Comparison of ENCODE assay signal across 9 cellular contexts in genomic region chr1:46615088-46615487, GRCh38. TPM values are rescaled to one million over a fixed set of nuclear protein-coding genes. Genes with fewer than 3 reads are reported as not detected.
DNase-seq lines count a peak whose midpoint lies in the region; ATAC-seq, FAIRE-seq and TF ChIP-seq lines count a peak whose summit lies in the region.
"Had no signal": no experiment of that assay in that cellular context is flagged by ENCODE, and none has a peak within 500 bp of the region (broad histone marks: within the 10 kb centered on the region; RNA-seq: fewer than 3 reads in every experiment).

No MANE protein-coding gene starts in this region.

- no peak for DNase-seq in activated CD8-positive, alpha-beta memory T cell treated with anti-CD3 and anti-CD28 coated beads, Interleukin-2, amount 10 ng/mL, durations not matched to agents 7 days and 5 days
- DNase-seq in activated CD8-positive, alpha-beta memory T cell treated with anti-CD3 and anti-CD28 coated beads for 24 hours: no peak
- no peak for DNase-seq in activated T-helper 2 cell treated with anti-CD3 and anti-CD28 coated beads, Interferon-gamma antibody, Interleukin-2, Interleukin-4, amounts not matched to agents 10 μg/mL and 5 μg/mL and 100 μg/mL, durations not matched to agents 14 hours and 24 hours and 36 hours (ENCODE audit: low spot score)
- DNase-seq in keratinocyte (ENCODE audit: low read depth, low spot score): no peak
- DNase-seq in activated effector memory CD4-positive, alpha-beta T cell treated with anti-CD3 and anti-CD28 coated beads, Interleukin-2, amount 50 U/mL, for 16 hours: no peak
- no peak for DNase-seq in GOT3 (lab: John Stamatoyannopoulos, UW)
- DNase-seq: NCI-H69 had no signal

- H3K4me1 Mint-ChIP-seq in activated CD8-positive, alpha-beta memory T cell treated with anti-CD3 and anti-CD28 coated beads, Interleukin-2, amount 10 ng/mL, durations not matched to agents 7 days and 5 days: peaks cover 61% of the 10 kb centered on the region
- peaks cover 73% of the 10 kb centered on the region for H3K4me1 Mint-ChIP-seq in activated T-helper 2 cell treated with anti-CD3 and anti-CD28 coated beads, Interferon-gamma antibody, Interleukin-2, Interleukin-4, amounts not matched to agents 10 μg/mL and 5 μg/mL and 100 μg/mL, durations not matched to agents 14 hours and 24 hours and 36 hours (ENCODE audit: low read depth)

- H3K9ac ChIP-seq in keratinocyte (ENCODE audit: control insufficient read depth, extremely low read depth, insufficient read depth, low read length) (no peak overlapping the region), stomach smooth muscle (ENCODE audit: low read length in 2 of 2) (peak overlapping the region; percentile 80 to 85)

- H3K27me3 Mint-ChIP-seq in activated CD8-positive, alpha-beta memory T cell treated with anti-CD3 and anti-CD28 coated beads, Interleukin-2, amount 10 ng/mL, durations not matched to agents 7 days and 5 days: no peaks in the 10 kb centered on the region
- H3K27me3 Mint-ChIP-seq in activated T-helper 2 cell treated with anti-CD3 and anti-CD28 coated beads, Interferon-gamma antibody, Interleukin-2, Interleukin-4, amounts not matched to agents 10 μg/mL and 5 μg/mL and 100 μg/mL, durations not matched to agents 14 hours and 24 hours and 36 hours (ENCODE audit: low read depth): no peaks in the 10 kb centered on the region

- H3K79me2 ChIP-seq in keratinocyte (ENCODE audit: control insufficient read depth, insufficient read depth, low read length): peaks cover 13% of the 10 kb centered on the region

- no peaks in the 10 kb centered on the region for H3K27me3 ChIP-seq in keratinocyte (ENCODE audit: control insufficient read depth, extremely low read depth, insufficient read depth, low read length)
- no peaks in the 10 kb centered on the region for H3K27me3 ChIP-seq in stomach smooth muscle (ENCODE audit: control insufficient read depth in 1 of 2, insufficient read depth in 2 of 2, low read length in 2 of 2)

- no peaks in the 10 kb centered on the region for H3K36me3 ChIP-seq in keratinocyte (ENCODE audit: control insufficient read depth in 2 of 2, extremely low read depth in 1 of 2, insufficient read depth in 2 of 2, low read length in 2 of 2)
- H3K36me3 ChIP-seq in stomach smooth muscle (ENCODE audit: control insufficient read depth in 2 of 2, insufficient read depth in 2 of 2, low read length in 2 of 2): peaks cover 5 to 7% of the 10 kb centered on the region in 2 donors

- no peaks in the 10 kb centered on the region for H4K20me1 ChIP-seq in keratinocyte (ENCODE audit: control insufficient read depth, extremely low read depth, insufficient read depth, low read length)

- H3K9me3 Mint-ChIP-seq in activated CD8-positive, alpha-beta memory T cell treated with anti-CD3 and anti-CD28 coated beads, Interleukin-2, amount 10 ng/mL, durations not matched to agents 7 days and 5 days (ENCODE audit: low read depth): no peaks in the 10 kb centered on the region
- no peaks in the 10 kb centered on the region for H3K9me3 Mint-ChIP-seq in activated T-helper 2 cell treated with anti-CD3 and anti-CD28 coated beads, Interferon-gamma antibody, Interleukin-2, Interleukin-4, amounts not matched to agents 10 μg/mL and 5 μg/mL and 100 μg/mL, durations not matched to agents 14 hours and 24 hours and 36 hours

- H3K9me3 ChIP-seq in keratinocyte (ENCODE audit: control insufficient read depth, low read depth, low read length) (no peaks in the 10 kb centered on the region), stomach smooth muscle (ENCODE audit: control insufficient read depth in 2 of 2, low read length in 2 of 2) (no peaks in the 10 kb centered on the region)

- H3K4me2 ChIP-seq in keratinocyte (ENCODE audit: control insufficient read depth, extremely low read depth, insufficient read depth, low read depth, low read length): peak overlapping the region; percentile 77

- peak overlapping the region; percentile 91 for H3K4me3 Mint-ChIP-seq in activated CD8-positive, alpha-beta memory T cell treated with anti-CD3 and anti-CD28 coated beads, Interleukin-2, amount 10 ng/mL, durations not matched to agents 7 days and 5 days
- peak overlapping the region; percentile 87 for H3K4me3 Mint-ChIP-seq in activated T-helper 2 cell treated with anti-CD3 and anti-CD28 coated beads, Interferon-gamma antibody, Interleukin-2, Interleukin-4, amounts not matched to agents 10 μg/mL and 5 μg/mL and 100 μg/mL, durations not matched to agents 14 hours and 24 hours and 36 hours (ENCODE audit: low read depth)

- peak overlapping the region; percentile 84 for H3K27ac Mint-ChIP-seq in activated CD8-positive, alpha-beta memory T cell treated with anti-CD3 and anti-CD28 coated beads, Interleukin-2, amount 10 ng/mL, durations not matched to agents 7 days and 5 days
- H3K27ac Mint-ChIP-seq in activated T-helper 2 cell treated with anti-CD3 and anti-CD28 coated beads, Interferon-gamma antibody, Interleukin-2, Interleukin-4, amounts not matched to agents 10 μg/mL and 5 μg/mL and 100 μg/mL, durations not matched to agents 14 hours and 24 hours and 36 hours: peak overlapping the region; percentile 89

- H3K4me1 ChIP-seq in keratinocyte (ENCODE audit: control insufficient read depth, extremely low read depth, insufficient read depth, low read length): peaks cover 56% of the 10 kb centered on the region
- peaks cover 55% of the 10 kb centered on the region for H3K4me1 ChIP-seq in stomach smooth muscle (ENCODE audit: control insufficient read depth, insufficient read depth, low read length)

- H3K27ac ChIP-seq in keratinocyte (ENCODE audit: control insufficient read depth, insufficient read depth, low read length): no peak overlapping the region
- H3K27ac ChIP-seq in stomach smooth muscle (ENCODE audit: low read length): peak overlapping the region; percentile 87

- no peak for TF ChIP-seq CTCF in keratinocyte (optimal IDR thresholded peaks at IDR 0.05 in 1 of 3, IDR thresholded peaks at IDR 0.05 in 1 of 3, conservative IDR thresholded peaks at IDR 0.05 in 1 of 3; ENCODE audit: extremely low read depth in 1 of 3, insufficient read depth in 2 of 3, low read length in 3 of 3)

- H3K9me1 ChIP-seq in keratinocyte (ENCODE audit: control insufficient read depth, extremely low read depth, insufficient read depth, low read length): peaks cover 5% of the 10 kb centered on the region

- no peak overlapping the region for H2AFZ ChIP-seq in keratinocyte (ENCODE audit: control insufficient read depth, low read length)

- dilution Hi-C loops in keratinocyte (cut with MboI; ENCODE audit: extremely low pct_ligation_motif_present, low sequenced_read_pairs): no loop called here

- FAIRE-seq in keratinocyte (lab: Jason Lieb, UNC): no peak

- intact Hi-C loops in activated T-helper 2 cell treated with anti-CD3 and anti-CD28 coated beads, Interferon-gamma antibody, Interleukin-2, Interleukin-4, amounts not matched to agents 10 μg/mL and 5 μg/mL and 100 μg/mL, durations not matched to agents 14 hours and 24 hours and 36 hours (cut with micrococcal nuclease): loop anchor here (5.0 kb wide), 3 partner anchors 37 to 102 kb away; partner anchors contain the start of genes ATPAF1 and EFCAB14

- H3K4me3 ChIP-seq in keratinocyte (ENCODE audit: control insufficient read depth in 2 of 3, extremely low read depth in 1 of 3, insufficient read depth in 2 of 3, low read depth in 1 of 3, low read length in 3 of 3): peak overlapping the region; percentile 79 to 83 (median 80)
- peak overlapping the region; percentile 74 to 94 for H3K4me3 ChIP-seq in stomach smooth muscle (ENCODE audit: low read length in 2 of 2)

- ATAC-seq in activated CD8-positive, alpha-beta memory T cell treated with anti-CD3 and anti-CD28 coated beads, Interleukin-2, amount 10 ng/mL, durations not matched to agents 7 days and 5 days: no peak
- ATAC-seq in GM21825 (IDR thresholded peaks at IDR 0.05; ENCODE audit: unreplicated experiment): no peak

- CTCF ChIA-PET in activated CD8-positive, alpha-beta memory T cell treated with anti-CD3 and anti-CD28 coated beads, Interleukin-2, amount 10 ng/mL, durations not matched to agents 7 days and 5 days (lab: Charles Lee): interaction anchor here (0.7 to 5.4 kb wide), 5 partner anchors 9 to 82 kb away, joined by 3 to 51 read pairs (median 3); partner anchors contain the start of gene MKNK1

- H3K36me3 Mint-ChIP-seq in activated CD8-positive, alpha-beta memory T cell treated with anti-CD3 and anti-CD28 coated beads, Interleukin-2, amount 10 ng/mL, durations not matched to agents 7 days and 5 days: peaks cover 12% of the 10 kb centered on the region
- H3K36me3 Mint-ChIP-seq in activated T-helper 2 cell treated with anti-CD3 and anti-CD28 coated beads, Interferon-gamma antibody, Interleukin-2, Interleukin-4, amounts not matched to agents 10 μg/mL and 5 μg/mL and 100 μg/mL, durations not matched to agents 14 hours and 24 hours and 36 hours (ENCODE audit: low read depth): peaks cover 26% of the 10 kb centered on the region

RNA-seq across cellular contexts. Expression of gene MOB3C, which starts 1.5 kb away (rescaled TPM):
- 10 to 100 TPM; 18.3 to 20.7 TPM for total RNA-seq in activated CD8-positive, alpha-beta memory T cell treated with anti-CD3 and anti-CD28 coated beads, Interleukin-2, amount 10 ng/mL, durations not matched to agents 7 days and 5 days
- 16.0 and 17.5 TPM in 2 replicates for total RNA-seq in activated T-helper 2 cell treated with anti-CD3 and anti-CD28 coated beads, Interferon-gamma antibody, Interleukin-2, Interleukin-4, amounts not matched to agents 10 μg/mL and 5 μg/mL and 100 μg/mL, durations not matched to agents 14 hours and 24 hours and 36 hours
- polyA plus RNA-seq in keratinocyte: 15.8 to 25.6 TPM (median 18.4 TPM) in 3 replicates
- polyA plus RNA-seq in keratinocyte (2011; ENCODE audit: low read depth): 2.3 TPM
- 14.1 and 16.2 TPM in 2 replicates for polyA plus RNA-seq in keratinocyte (2011; cell fraction: cytosol; rRNA removed)
- polyA plus RNA-seq in keratinocyte (2011; cell fraction: nucleus; rRNA removed): 29.3 and 31.6 TPM in 2 replicates
- 8.8 and 9.9 TPM in 2 replicates for polyA plus RNA-seq in keratinocyte (2012; ENCODE audit: low replicate concordance)
- polyA minus RNA-seq in keratinocyte: 11.1 to 19.1 TPM (median 17.9 TPM) in 3 replicates
- polyA minus RNA-seq in keratinocyte (2011; cell fraction: cytosol; rRNA and poly(A)+ RNA removed): 11.9 TPM
- polyA minus RNA-seq in keratinocyte (2011; cell fraction: nucleus; rRNA and poly(A)+ RNA removed): 9.6 and 12.9 TPM in 2 replicates

RNA-seq across cellular contexts. Expression of gene MKNK1, which starts 11.0 kb away (rescaled TPM):
- total RNA-seq in activated CD8-positive, alpha-beta memory T cell treated with anti-CD3 and anti-CD28 coated beads, Interleukin-2, amount 10 ng/mL, durations not matched to agents 7 days and 5 days: 10 to 100 TPM; 70.6 to 78.6 TPM
- total RNA-seq in activated T-helper 2 cell treated with anti-CD3 and anti-CD28 coated beads, Interferon-gamma antibody, Interleukin-2, Interleukin-4, amounts not matched to agents 10 μg/mL and 5 μg/mL and 100 μg/mL, durations not matched to agents 14 hours and 24 hours and 36 hours: 45.2 and 48.1 TPM in 2 replicates
- polyA plus RNA-seq in keratinocyte: 45.1 to 59.9 TPM (median 55.7 TPM) in 3 replicates
- 28.2 TPM for polyA plus RNA-seq in keratinocyte (2011; ENCODE audit: low read depth)
- polyA plus RNA-seq in keratinocyte (2011; cell fraction: cytosol; rRNA removed): 43.1 and 43.5 TPM in 2 replicates
- polyA plus RNA-seq in keratinocyte (2011; cell fraction: nucleus; rRNA removed): 203 and 210 TPM in 2 replicates
- polyA plus RNA-seq in keratinocyte (2012; ENCODE audit: low replicate concordance): 25.6 and 43.8 TPM in 2 replicates
- 42.2 to 74.8 TPM (median 56.8 TPM) in 3 replicates for polyA minus RNA-seq in keratinocyte
- polyA minus RNA-seq in keratinocyte (2011; cell fraction: cytosol; rRNA and poly(A)+ RNA removed): 24.7 TPM
- 43.5 and 69.2 TPM in 2 replicates for polyA minus RNA-seq in keratinocyte (2011; cell fraction: nucleus; rRNA and poly(A)+ RNA removed)

RNA-seq across cellular contexts. Expression of gene ATPAF1, which starts 53.1 kb away (rescaled TPM):
- 10 to 100 TPM; 44.2 to 44.3 TPM for total RNA-seq in activated CD8-positive, alpha-beta memory T cell treated with anti-CD3 and anti-CD28 coated beads, Interleukin-2, amount 10 ng/mL, durations not matched to agents 7 days and 5 days
- 42.7 TPM in 2 replicates for total RNA-seq in activated T-helper 2 cell treated with anti-CD3 and anti-CD28 coated beads, Interferon-gamma antibody, Interleukin-2, Interleukin-4, amounts not matched to agents 10 μg/mL and 5 μg/mL and 100 μg/mL, durations not matched to agents 14 hours and 24 hours and 36 hours
- polyA plus RNA-seq in keratinocyte: 41.4 to 55.6 TPM (median 53.6 TPM) in 3 replicates
- 58.7 TPM for polyA plus RNA-seq in keratinocyte (2011; ENCODE audit: low read depth)
- 55.4 and 76.8 TPM in 2 replicates for polyA plus RNA-seq in keratinocyte (2011; cell fraction: cytosol; rRNA removed)
- polyA plus RNA-seq in keratinocyte (2011; cell fraction: nucleus; rRNA removed): 34.8 and 36.7 TPM in 2 replicates
- 24.8 and 32.5 TPM in 2 replicates for polyA plus RNA-seq in keratinocyte (2012; ENCODE audit: low replicate concordance)
- polyA minus RNA-seq in keratinocyte: 12.2 to 38.8 TPM (median 26.5 TPM) in 3 replicates
- 17.8 TPM for polyA minus RNA-seq in keratinocyte (2011; cell fraction: cytosol; rRNA and poly(A)+ RNA removed)
- 8.7 and 20.9 TPM in 2 replicates for polyA minus RNA-seq in keratinocyte (2011; cell fraction: nucleus; rRNA and poly(A)+ RNA removed)

RNA-seq across cellular contexts. Expression of gene TEX38, which starts 56.6 kb away (rescaled TPM):
- total RNA-seq in activated CD8-positive, alpha-beta memory T cell treated with anti-CD3 and anti-CD28 coated beads, Interleukin-2, amount 10 ng/mL, durations not matched to agents 7 days and 5 days: not detected
- total RNA-seq in activated T-helper 2 cell treated with anti-CD3 and anti-CD28 coated beads, Interferon-gamma antibody, Interleukin-2, Interleukin-4, amounts not matched to agents 10 μg/mL and 5 μg/mL and 100 μg/mL, durations not matched to agents 14 hours and 24 hours and 36 hours: not detected in 2 replicates
- polyA plus RNA-seq in keratinocyte: not detected in 3 replicates
- not detected for polyA plus RNA-seq in keratinocyte (2011; ENCODE audit: low read depth)
- not detected in 2 replicates for polyA plus RNA-seq in keratinocyte (2011; cell fraction: cytosol; rRNA removed)
- polyA plus RNA-seq in keratinocyte (2011; cell fraction: nucleus; rRNA removed): 0.15 TPM in 1 of 2 replicates, not detected in the other
- 0.37 TPM in 1 of 2 replicates, not detected in the other for polyA plus RNA-seq in keratinocyte (2012; ENCODE audit: low replicate concordance)
- polyA minus RNA-seq in keratinocyte: not detected in 3 replicates
- polyA minus RNA-seq in keratinocyte (2011; cell fraction: cytosol; rRNA and poly(A)+ RNA removed): not detected
- polyA minus RNA-seq in keratinocyte (2011; cell fraction: nucleus; rRNA and poly(A)+ RNA removed): not detected in 2 replicates
